ENCODE assay signal across 1 cellular context in the genomic region with DNA sequence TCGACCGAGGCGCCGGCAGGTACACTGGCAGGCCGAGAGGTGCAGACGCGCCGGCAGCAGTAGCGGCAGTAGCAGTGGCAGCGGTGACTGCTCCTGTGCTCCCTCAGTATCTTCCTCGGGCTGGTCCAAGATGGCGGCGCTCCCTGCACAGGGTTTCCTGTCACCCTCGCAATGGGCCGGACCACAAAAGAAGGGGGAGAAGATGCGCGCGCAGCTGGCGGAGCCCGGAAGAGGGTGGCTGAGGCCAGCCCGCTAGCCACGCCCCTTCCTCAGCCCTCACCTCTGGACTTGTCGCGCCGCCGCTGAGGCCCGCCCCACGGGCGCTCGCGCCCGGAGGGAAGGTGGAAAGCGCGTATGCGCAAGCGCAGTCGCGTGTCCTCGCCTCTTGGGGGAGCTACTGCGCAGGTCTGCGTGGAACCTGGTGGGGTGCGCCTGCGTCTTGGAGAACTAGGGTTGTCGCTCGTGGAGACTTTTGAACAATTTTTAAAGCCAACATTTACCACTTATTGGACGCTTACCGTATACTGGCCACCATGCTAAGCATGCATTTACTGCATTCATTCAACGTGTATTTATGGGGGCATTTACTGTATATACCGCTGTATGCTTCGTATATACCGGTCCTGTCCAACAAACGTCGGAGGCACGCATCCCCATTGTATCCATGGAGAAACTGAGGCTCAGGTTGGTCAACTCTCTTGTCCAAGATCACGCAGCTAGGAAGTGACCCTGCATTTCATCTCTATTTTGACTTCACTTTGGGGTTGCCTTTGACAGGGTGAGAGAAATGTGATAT.
A peak's percentile ranks its signal among the peaks of the same experiment; 100 is the strongest.
TF ChIP-seq lines count a peak whose summit lies in the region.

Gene RAB14 (minus strand): TSS at position 132 of the 796 bp plus-strand sequence. CDS start 8,457 bp downstream, outside the sequence.

TF ChIP-seq in K562, 482 proteins besides CTCF, POLR2A, EP300 and RAD21 (continued from another document and continues in another):
- TF ChIP-seq MAFG (tag; conservative IDR thresholded peaks at IDR 0.05) (no peak), U2AF2 (optimal IDR thresholded peaks at IDR 0.05; ENCODE audit: low read depth, low read length) (no peak), U2AF1 (optimal IDR thresholded peaks at IDR 0.05; ENCODE audit: low read depth, low read length) (no peak), ARID1B (IDR thresholded peaks at IDR 0.05) (no peak), BRCA1 (IDR thresholded peaks at IDR 0.05) (no peak), BRCA1 (CRISPR knock-in tag; IDR thresholded peaks at IDR 0.05) (no peak), EWSR1 (IDR thresholded peaks at IDR 0.05; ENCODE audit: borderline replicate concordance, low read depth, partially characterized antibody) (no peak), PCBP1 (IDR thresholded peaks at IDR 0.05; ENCODE audit: low read depth, low read length, poor library complexity, severe bottlenecking) (no peak), ZNF232 (CRISPR knock-in tag; IDR thresholded peaks at IDR 0.05) (no peak), PPARD (CRISPR knock-in tag; IDR thresholded peaks at IDR 0.05) (no peak), MTF1 (CRISPR knock-in tag; IDR thresholded peaks at IDR 0.05; ENCODE audit: borderline replicate concordance) (no peak), OTX1 (CRISPR knock-in tag; IDR thresholded peaks at IDR 0.05) (0 out of 2 replicates have a peak, but pooled peaks have one; percentile 46), BRD4 (IDR thresholded peaks at IDR 0.05) (0 out of 2 replicates have a peak, but pooled peaks have one; percentile 70), THAP12 (CRISPR knock-in tag; IDR thresholded peaks at IDR 0.05) (peak; percentile 22; the same call in 1 of the 2 replicates), GABPB1 (CRISPR knock-in tag; IDR thresholded peaks at IDR 0.05) (peak; percentile 80; the same call in 1 of the 2 replicates), RBFOX2 (IDR thresholded peaks at IDR 0.05; ENCODE audit: low read depth, low read length) (peak; percentile 83), DEAF1 (CRISPR knock-in tag; IDR thresholded peaks at IDR 0.05) (0 out of 2 replicates have a peak, but pooled peaks have one; percentile 6), ETS2 (tag; IDR thresholded peaks at IDR 0.05; ENCODE audit: borderline replicate concordance, poor library complexity, severe bottlenecking) (no peak), KLF13 (tag; IDR thresholded peaks at IDR 0.05; ENCODE audit: borderline replicate concordance, low read depth) (0 out of 2 replicates have a peak, but pooled peaks have one; percentile 21), KHSRP (IDR thresholded peaks at IDR 0.05) (no peak), NONO (IDR thresholded peaks at IDR 0.05; ENCODE audit: low read depth in 2 of 2, low read length in 1 of 2) (no peak), HDAC2 (IDR thresholded peaks at IDR 0.05) (peak; percentile 99), CBX2 (IDR thresholded peaks at IDR 0.05; ENCODE audit: insufficient read depth, low read length, poor library complexity, severe bottlenecking) (no peak), PTBP1 (IDR thresholded peaks at IDR 0.05; ENCODE audit: low read depth, low read length) (0 out of 2 replicates have a peak, but pooled peaks have one; percentile 50), ERF (CRISPR knock-in tag; IDR thresholded peaks at IDR 0.05) (no peak), NFE2L1 (tag; IDR thresholded peaks at IDR 0.05; ENCODE audit: borderline replicate concordance, low read depth) (no peak), NCOA2 (IDR thresholded peaks at IDR 0.05; ENCODE audit: partially characterized antibody in 2 of 2) (no peak), FOXJ3 (CRISPR knock-in tag; IDR thresholded peaks at IDR 0.05) (no peak), SNAPC5 (CRISPR knock-in tag; IDR thresholded peaks at IDR 0.05) (no peak), XRCC3 (IDR thresholded peaks at IDR 0.05) (no peak), COPS2 (conservative IDR thresholded peaks at IDR 0.05) (no peak), MLX (CRISPR knock-in tag; conservative IDR thresholded peaks at IDR 0.05) (no peak), NEUROD1 (IDR thresholded peaks at IDR 0.05; ENCODE audit: borderline replicate concordance, low read depth, low read length, partially characterized antibody) (peak; percentile 57), ZNF785 (CRISPR knock-in tag; IDR thresholded peaks at IDR 0.05) (no peak), CUX1 (CRISPR knock-in tag; IDR thresholded peaks at IDR 0.05) (no peak), ZBTB7A (IDR thresholded peaks at IDR 0.05; ENCODE audit: borderline replicate concordance, control insufficient read depth, low read depth, low read length) (no peak)
- TF ChIP-seq, protein P1, sequence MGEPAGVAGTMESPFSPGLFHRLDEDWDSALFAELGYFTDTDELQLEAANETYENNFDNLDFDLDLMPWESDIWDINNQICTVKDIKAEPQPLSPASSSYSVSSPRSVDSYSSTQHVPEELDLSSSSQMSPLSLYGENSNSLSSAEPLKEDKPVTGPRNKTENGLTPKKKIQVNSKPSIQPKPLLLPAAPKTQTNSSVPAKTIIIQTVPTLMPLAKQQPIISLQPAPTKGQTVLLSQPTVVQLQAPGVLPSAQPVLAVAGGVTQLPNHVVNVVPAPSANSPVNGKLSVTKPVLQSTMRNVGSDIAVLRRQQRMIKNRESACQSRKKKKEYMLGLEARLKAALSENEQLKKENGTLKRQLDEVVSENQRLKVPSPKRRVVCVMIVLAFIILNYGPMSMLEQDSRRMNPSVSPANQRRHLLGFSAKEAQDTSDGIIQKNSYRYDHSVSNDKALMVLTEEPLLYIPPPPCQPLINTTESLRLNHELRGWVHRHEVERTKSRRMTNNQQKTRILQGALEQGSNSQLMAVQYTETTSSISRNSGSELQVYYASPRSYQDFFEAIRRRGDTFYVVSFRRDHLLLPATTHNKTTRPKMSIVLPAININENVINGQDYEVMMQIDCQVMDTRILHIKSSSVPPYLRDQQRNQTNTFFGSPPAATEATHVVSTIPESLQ (CRISPR knock-in tag; IDR thresholded peaks at IDR 0.05) = 0 out of 2 replicates have a peak, but pooled peaks have one; percentile 36
- TF ChIP-seq, protein P2, sequence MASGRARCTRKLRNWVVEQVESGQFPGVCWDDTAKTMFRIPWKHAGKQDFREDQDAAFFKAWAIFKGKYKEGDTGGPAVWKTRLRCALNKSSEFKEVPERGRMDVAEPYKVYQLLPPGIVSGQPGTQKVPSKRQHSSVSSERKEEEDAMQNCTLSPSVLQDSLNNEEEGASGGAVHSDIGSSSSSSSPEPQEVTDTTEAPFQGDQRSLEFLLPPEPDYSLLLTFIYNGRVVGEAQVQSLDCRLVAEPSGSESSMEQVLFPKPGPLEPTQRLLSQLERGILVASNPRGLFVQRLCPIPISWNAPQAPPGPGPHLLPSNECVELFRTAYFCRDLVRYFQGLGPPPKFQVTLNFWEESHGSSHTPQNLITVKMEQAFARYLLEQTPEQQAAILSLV (tag; IDR thresholded peaks at IDR 0.05) = no peak
- TF ChIP-seq, protein P3, sequence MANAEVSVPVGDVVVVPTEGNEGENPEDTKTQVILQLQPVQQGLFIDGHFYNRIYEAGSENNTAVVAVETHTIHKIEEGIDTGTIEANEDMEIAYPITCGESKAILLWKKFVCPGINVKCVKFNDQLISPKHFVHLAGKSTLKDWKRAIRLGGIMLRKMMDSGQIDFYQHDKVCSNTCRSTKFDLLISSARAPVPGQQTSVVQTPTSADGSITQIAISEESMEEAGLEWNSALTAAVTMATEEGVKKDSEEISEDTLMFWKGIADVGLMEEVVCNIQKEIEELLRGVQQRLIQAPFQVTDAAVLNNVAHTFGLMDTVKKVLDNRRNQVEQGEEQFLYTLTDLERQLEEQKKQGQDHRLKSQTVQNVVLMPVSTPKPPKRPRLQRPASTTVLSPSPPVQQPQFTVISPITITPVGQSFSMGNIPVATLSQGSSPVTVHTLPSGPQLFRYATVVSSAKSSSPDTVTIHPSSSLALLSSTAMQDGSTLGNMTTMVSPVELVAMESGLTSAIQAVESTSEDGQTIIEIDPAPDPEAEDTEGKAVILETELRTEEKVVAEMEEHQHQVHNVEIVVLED (CRISPR knock-in tag; IDR thresholded peaks at IDR 0.05) = peak; percentile 35; the same call in 1 of the 2 replicates
- TF ChIP-seq, protein P4, sequence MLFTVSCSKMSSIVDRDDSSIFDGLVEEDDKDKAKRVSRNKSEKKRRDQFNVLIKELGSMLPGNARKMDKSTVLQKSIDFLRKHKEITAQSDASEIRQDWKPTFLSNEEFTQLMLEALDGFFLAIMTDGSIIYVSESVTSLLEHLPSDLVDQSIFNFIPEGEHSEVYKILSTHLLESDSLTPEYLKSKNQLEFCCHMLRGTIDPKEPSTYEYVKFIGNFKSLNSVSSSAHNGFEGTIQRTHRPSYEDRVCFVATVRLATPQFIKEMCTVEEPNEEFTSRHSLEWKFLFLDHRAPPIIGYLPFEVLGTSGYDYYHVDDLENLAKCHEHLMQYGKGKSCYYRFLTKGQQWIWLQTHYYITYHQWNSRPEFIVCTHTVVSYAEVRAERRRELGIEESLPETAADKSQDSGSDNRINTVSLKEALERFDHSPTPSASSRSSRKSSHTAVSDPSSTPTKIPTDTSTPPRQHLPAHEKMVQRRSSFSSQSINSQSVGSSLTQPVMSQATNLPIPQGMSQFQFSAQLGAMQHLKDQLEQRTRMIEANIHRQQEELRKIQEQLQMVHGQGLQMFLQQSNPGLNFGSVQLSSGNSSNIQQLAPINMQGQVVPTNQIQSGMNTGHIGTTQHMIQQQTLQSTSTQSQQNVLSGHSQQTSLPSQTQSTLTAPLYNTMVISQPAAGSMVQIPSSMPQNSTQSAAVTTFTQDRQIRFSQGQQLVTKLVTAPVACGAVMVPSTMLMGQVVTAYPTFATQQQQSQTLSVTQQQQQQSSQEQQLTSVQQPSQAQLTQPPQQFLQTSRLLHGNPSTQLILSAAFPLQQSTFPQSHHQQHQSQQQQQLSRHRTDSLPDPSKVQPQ (CRISPR knock-in tag; IDR thresholded peaks at IDR 0.05; ENCODE audit: borderline replicate concordance) = no peak
